Comparison of ENCODE assay signal across 16 cellular contexts in the genomic region with DNA sequence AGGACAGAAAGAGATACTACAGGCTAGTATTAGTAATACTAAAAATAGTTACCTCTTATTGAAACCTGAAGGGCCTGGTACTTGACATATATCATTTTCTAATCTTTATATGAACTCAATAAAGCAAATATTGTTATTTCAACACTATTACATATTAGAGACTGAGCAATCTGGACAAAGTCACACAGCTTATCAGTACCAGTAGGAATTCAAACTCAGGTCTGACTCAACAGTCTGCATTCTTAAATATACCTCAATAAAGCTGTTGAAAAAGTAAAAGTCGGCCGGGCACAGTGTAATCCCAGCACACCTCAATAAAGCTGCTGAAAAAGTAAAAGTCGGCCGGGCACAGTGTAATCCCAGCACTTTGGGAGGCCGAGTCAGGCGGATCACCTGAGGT.
A peak's percentile ranks its signal among the peaks of the same experiment; 100 is the strongest.
DNase-seq lines count a peak whose midpoint lies in the region; ATAC-seq, FAIRE-seq and TF ChIP-seq lines count a peak whose summit lies in the region.
"Had no signal": no experiment of that assay in that cellular context is flagged by ENCODE, and none has a peak within 500 bp of the region (broad histone marks: within the 10 kb centered on the region; RNA-seq: fewer than 3 reads in every experiment).

No MANE protein-coding gene starts in this region.

- intact Hi-C loops in left lung (cut with DNase I), result no loop called here
- intact Hi-C loops in Calu3 (cut with micrococcal nuclease; ENCODE audit: unreplicated experiment), result loop anchor here (2.0 kb wide), 1 partner anchor 27 kb away; no protein-coding TSS in a partner anchor
- intact Hi-C loops in left colon (cut with DNase I, micrococcal nuclease), result no loop called here

- in situ Hi-C loops in brain microvascular endothelial cell (cut with HindIII; ENCODE audit: low pct_ligation_motif_present, low sequenced_read_pairs), result no loop called here

- no peak overlapping the region for H3K27ac Mint-ChIP-seq in Calu3 (ENCODE audit: unreplicated experiment)
- H3K27ac Mint-ChIP-seq in activated CD4-positive, alpha-beta memory T cell treated with anti-CD3 and anti-CD28 coated beads, Interleukin-2, amount 10 ng/mL, durations not matched to agents 7 days and 5 days, result no peak overlapping the region

- CTCF ChIA-PET in Calu3 (lab: Charles Lee), result interaction anchor here (0.6 to 1.3 kb wide), 2 partner anchors 26 to 67 kb away, joined by 5 to 9 read pairs; a partner anchor contains a TSS
- CTCF ChIA-PET in activated CD4-positive, alpha-beta memory T cell treated with anti-CD3 and anti-CD28 coated beads, Interleukin-2, amount 10 ng/mL, durations not matched to agents 7 days and 5 days (lab: Charles Lee), result interaction anchor here (1.1 kb wide), 1 partner anchor 52 kb away, joined by 4 read pairs; no protein-coding TSS in a partner anchor

- POLR2A ChIA-PET in activated CD4-positive, alpha-beta memory T cell treated with anti-CD3 and anti-CD28 coated beads, Interleukin-2, amount 10 ng/mL, durations not matched to agents 7 days and 5 days (lab: Charles Lee), result no interaction called here

- H3K27me3 ChIP-seq in brain microvascular endothelial cell (replicated peaks), result no peaks in the 10 kb centered on the region
- H3K27me3 ChIP-seq in left lung, result no peaks in the 10 kb centered on the region

- H3K4me3 Mint-ChIP-seq in Calu3 (ENCODE audit: low read depth, unreplicated experiment), result no peak overlapping the region
- no peak overlapping the region for H3K4me3 Mint-ChIP-seq in activated CD4-positive, alpha-beta memory T cell treated with anti-CD3 and anti-CD28 coated beads, Interleukin-2, amount 10 ng/mL, durations not matched to agents 7 days and 5 days

- peaks cover 3% of the 10 kb centered on the region for H3K36me3 ChIP-seq in brain microvascular endothelial cell (replicated peaks)
- H3K36me3 ChIP-seq in left lung, result no peaks in the 10 kb centered on the region

- TF ChIP-seq CTCF in brain microvascular endothelial cell (IDR thresholded peaks at IDR 0.05; ENCODE audit: low read depth, low read length, missing control alignments) (no peak), left lung (IDR thresholded peaks at IDR 0.05) (no peak), Calu3 (IDR thresholded peaks at IDR 0.05; ENCODE audit: unreplicated experiment) (no peak)

- H3K4me1 Mint-ChIP-seq in Calu3 (ENCODE audit: low read depth, unreplicated experiment), result peaks cover 39% of the 10 kb centered on the region
- H3K4me1 Mint-ChIP-seq in activated CD4-positive, alpha-beta memory T cell treated with anti-CD3 and anti-CD28 coated beads, Interleukin-2, amount 10 ng/mL, durations not matched to agents 7 days and 5 days, result peaks cover 40% of the 10 kb centered on the region

- H3K4me1 ChIP-seq in left lung, result peaks cover 41 to 72% of the 10 kb centered on the region in 2 donors

- H3K36me3 Mint-ChIP-seq in Calu3 (ENCODE audit: insufficient read depth, unreplicated experiment), result peaks cover 5% of the 10 kb centered on the region
- peaks cover 32% of the 10 kb centered on the region for H3K36me3 Mint-ChIP-seq in activated CD4-positive, alpha-beta memory T cell treated with anti-CD3 and anti-CD28 coated beads, Interleukin-2, amount 10 ng/mL, durations not matched to agents 7 days and 5 days (ENCODE audit: low read depth)

- H3K4me3 ChIP-seq in brain microvascular endothelial cell (ENCODE audit: low read depth, low read length) (no peak overlapping the region), left lung (no peak overlapping the region)
- H3K4me3 ChIP-seq: A549, SK-N-MC had no signal

- H3K27ac ChIP-seq in brain microvascular endothelial cell (peak overlapping the region; percentile 35), left lung (no peak overlapping the region)
- H3K27ac ChIP-seq: A549, SK-N-MC had no signal

- DNase-seq in ELR (ENCODE audit: low read depth), result peak; percentile 31
- DNase-seq in NCI-H226, result peak; percentile 39
- peak; percentile 36 for DNase-seq in brain microvascular endothelial cell
- no peak for DNase-seq in left lung
- DNase-seq in Calu3, result no peak
- no peak for DNase-seq in left colon
- DNase-seq in activated CD4-positive, alpha-beta memory T cell treated with anti-CD3 and anti-CD28 coated beads, Interleukin-2, amount 10 ng/mL, durations not matched to agents 7 days and 5 days, result no peak
- DNase-seq in GM19239 (ENCODE audit: insufficient read length, low spot score), result no peak
- DNase-seq: H7, MV-4-11, NCI-H1436, NCI-H2081, NCI-H524 treated with DMSO at 0.1 percent for 48 hours had no signal

- BruUV-seq in Calu3 (replicated peaks; lab: Mats Ljungman, UMichigan), result no TSS peak

- no peaks in the 10 kb centered on the region for H3K9me3 ChIP-seq in left lung
- H3K9me3 ChIP-seq: A549 had no signal

- H3K27me3 Mint-ChIP-seq in Calu3 (ENCODE audit: unreplicated experiment), result no peaks in the 10 kb centered on the region
- H3K27me3 Mint-ChIP-seq in activated CD4-positive, alpha-beta memory T cell treated with anti-CD3 and anti-CD28 coated beads, Interleukin-2, amount 10 ng/mL, durations not matched to agents 7 days and 5 days, result no peaks in the 10 kb centered on the region

- peak; percentile 60 for ATAC-seq in left lung
- no peak for ATAC-seq in left colon

- no peak for FAIRE-seq in GM19239 (lab: Jason Lieb, UNC)
- FAIRE-seq: G401.6 had no signal

- H3K9me3 Mint-ChIP-seq in Calu3 (ENCODE audit: low read depth, unreplicated experiment), result no peaks in the 10 kb centered on the region
- no peaks in the 10 kb centered on the region for H3K9me3 Mint-ChIP-seq in activated CD4-positive, alpha-beta memory T cell treated with anti-CD3 and anti-CD28 coated beads, Interleukin-2, amount 10 ng/mL, durations not matched to agents 7 days and 5 days

Comparison
In these comparisons a context has a peak if more than half of its experiments do, and no peak if none do; other contexts are left out.
1. DNase-seq: peak in ELR (single experiment), NCI-H226 (single experiment) and brain microvascular endothelial cell (single experiment); none in left lung (0 of 2), Calu3 (single experiment), left colon (0 of 2), activated CD4-positive, alpha-beta memory T cell treated with anti-CD3 and anti-CD28 coated beads, Interleukin-2, amount 10 ng/mL, durations not matched to agents 7 days and 5 days (single experiment) and GM19239 (single experiment).